ENCODE assay signal across 23 cellular contexts in the genomic region with DNA sequence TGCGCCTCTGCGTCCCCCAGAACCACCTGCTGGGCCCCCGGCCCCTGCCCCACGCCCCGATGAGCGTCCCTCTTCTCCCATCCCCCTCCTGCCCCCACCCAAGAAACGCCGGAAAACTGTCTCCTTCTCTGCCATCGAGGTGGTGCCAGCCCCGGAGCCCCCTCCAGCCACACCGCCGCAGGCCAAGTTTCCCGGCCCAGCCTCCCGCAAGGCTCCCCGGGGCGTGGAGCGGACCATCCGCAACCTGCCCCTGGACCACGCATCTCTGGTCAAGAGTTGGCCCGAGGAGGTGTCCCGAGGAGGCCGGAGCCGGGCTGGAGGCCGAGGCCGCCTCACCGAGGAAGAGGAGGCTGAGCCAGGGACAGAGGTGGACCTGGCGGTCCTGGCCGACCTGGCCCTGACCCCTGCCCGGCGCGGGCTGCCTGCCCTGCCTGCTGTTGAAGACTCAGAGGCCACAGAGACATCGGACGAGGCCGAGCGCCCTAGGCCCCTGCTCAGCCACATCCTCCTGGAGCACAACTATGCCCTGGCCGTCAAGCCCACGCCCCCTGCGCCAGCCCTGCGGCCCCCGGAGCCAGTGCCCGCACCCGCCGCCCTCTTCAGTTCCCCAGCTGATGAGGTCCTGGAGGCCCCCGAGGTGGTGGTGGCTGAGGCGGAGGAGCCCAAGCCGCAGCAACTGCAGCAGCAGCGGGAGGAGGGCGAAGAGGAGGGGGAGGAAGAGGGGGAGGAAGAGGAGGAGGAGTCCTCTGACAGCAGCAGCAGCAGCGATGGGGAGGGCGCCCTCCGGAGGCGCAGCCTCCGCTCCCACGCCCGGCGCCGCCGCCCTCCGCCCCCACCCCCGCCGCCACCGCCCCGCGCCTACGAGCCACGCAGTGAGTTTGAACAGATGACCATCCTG. TPM values are rescaled to one million over a fixed set of nuclear protein-coding genes. Genes with fewer than 3 reads are reported as not detected.
"Had no signal": no experiment of that assay in that cellular context is flagged by ENCODE, and none has a peak within 500 bp of the region (broad histone marks: within the 10 kb centered on the region; RNA-seq: fewer than 3 reads in every experiment).

No MANE protein-coding gene starts in this region.

- H3K4me1 ChIP-seq: lower lobe of right lung, psoas muscle, sigmoid colon, stomach, thyroid gland, vagina had no signal

- H3K9me3 Mint-ChIP-seq: naive thymus-derived CD8-positive, alpha-beta T cell; nephron progenitor cell; stimulated activated effector memory CD8-positive, alpha-beta T cell treated with anti-CD3 and anti-CD28 coated beads, Interleukin-12 subunit alpha, Interleukin-12 subunit beta, amount 100 ng/mL, for 72 hours had no signal

- H3K27ac ChIP-seq: lower lobe of right lung, ovary, psoas muscle, sigmoid colon, stomach, thyroid gland, vagina had no signal

- H3K27me3 Mint-ChIP-seq: naive thymus-derived CD8-positive, alpha-beta T cell had no signal

- H3K4me3 ChIP-seq: dorsolateral prefrontal cortex, lower lobe of right lung, ovary, psoas muscle, sigmoid colon, stomach, thyroid gland, vagina had no signal

- FAIRE-seq: frontal cortex, kidney had no signal

- H3K9me3 ChIP-seq: lower lobe of right lung, ovary, psoas muscle, sigmoid colon, stomach, thyroid gland, vagina had no signal

- H3K4me1 Mint-ChIP-seq: nephron progenitor cell had no signal

- H3K27me3 ChIP-seq: dorsolateral prefrontal cortex, ovary, sigmoid colon, stomach, thyroid gland, vagina had no signal

- H3K4me3 Mint-ChIP-seq: naive thymus-derived CD8-positive, alpha-beta T cell; nephron progenitor cell; stimulated activated effector memory CD8-positive, alpha-beta T cell treated with anti-CD3 and anti-CD28 coated beads, Interleukin-12 subunit alpha, Interleukin-12 subunit beta, amount 100 ng/mL, for 72 hours had no signal

- H3K36me3 ChIP-seq: ovary had no signal

- ATAC-seq: left colon; left ventricle myocardium superior; lower lobe of right lung; naive thymus-derived CD8-positive, alpha-beta T cell; psoas muscle; right cardiac atrium; stimulated activated effector memory CD8-positive, alpha-beta T cell treated with anti-CD3 and anti-CD28 coated beads, Interleukin-12 subunit alpha, Interleukin-12 subunit beta, amount 100 ng/mL, for 72 hours had no signal

- DNase-seq: dorsolateral prefrontal cortex; effector CD4-positive, alpha-beta T cell; kidney; left colon; left ventricle myocardium superior; lower lobe of right lung; nephron progenitor cell; occipital lobe; ovary; psoas muscle; sigmoid colon; stimulated activated CD4-positive, alpha-beta T cell treated with anti-CD3 and anti-CD28 coated beads, Interleukin-2, amount 100 ng/mL, for 24 hours; stimulated activated CD4-positive, alpha-beta T cell treated with anti-CD3 and anti-CD28 coated beads, Interleukin-4, amount 100 ng/mL, for 24 hours; stimulated activated naive CD4-positive, alpha-beta T cell treated with Interleukin-2 at 50 U/mL for 16 hours; stomach; thyroid gland; trophoblast cell had no signal

RNA-seq across cellular contexts. Expression of a gene that starts 31.0 kb away (rescaled TPM):
- total RNA-seq: skeletal muscle tissue had no signal
